ENCODE assay signal across 1 cellular context in genomic region chr18:1002653-1003178, GRCh38.
TF ChIP-seq lines count a peak whose summit lies in the region.

No MANE protein-coding gene starts in this region.

TF ChIP-seq in K562, 482 proteins besides CTCF, POLR2A, EP300 and RAD21 (continued from another document and continues in another):
- peak; percentile 76; the same call in 1 of the 2 replicates for TF ChIP-seq ZKSCAN3 (CRISPR knock-in tag; IDR thresholded peaks at IDR 0.05)
- TF ChIP-seq MEIS2 (IDR thresholded peaks at IDR 0.05; ENCODE audit: partially characterized antibody), result peak; percentile 100
- no peak for TF ChIP-seq ZNF780A (CRISPR knock-in tag; IDR thresholded peaks at IDR 0.05)
- TF ChIP-seq ZNF239 (CRISPR knock-in tag; IDR thresholded peaks at IDR 0.05), result peak; percentile 63
- TF ChIP-seq SMAD2 (IDR thresholded peaks at IDR 0.05; ENCODE audit: low read depth, low read length), result no peak
- peak; percentile 51 to 94; a peak in 3 of 4 replicates for TF ChIP-seq RCOR1 (IDR thresholded peaks at IDR 0.05; ENCODE audit: borderline replicate concordance in 1 of 2, low read depth in 2 of 2, low read length in 2 of 2)
- peak in 1 of 2 experiments; percentile 62; a peak in 2 of 4 replicates for TF ChIP-seq TBL1XR1 (IDR thresholded peaks at IDR 0.05; ENCODE audit: low read length in 2 of 2)
- no peak for TF ChIP-seq TAF9B (IDR thresholded peaks at IDR 0.05; ENCODE audit: partially characterized antibody)
- TF ChIP-seq TEAD1 (CRISPR knock-in tag; IDR thresholded peaks at IDR 0.05), result peak in 1 of 2 experiments; percentile 89; a peak in 2 of 4 replicates
- TF ChIP-seq JUND (IDR thresholded peaks at IDR 0.05; ENCODE audit: borderline replicate concordance, low read depth, low read length), result peak; percentile 96
- peak; percentile 95; the same call in 2 of the 3 replicates for TF ChIP-seq JUND (tag; IDR thresholded peaks at IDR 0.05; ENCODE audit: borderline replicate concordance, low read depth, low read length)
- TF ChIP-seq ARID1B (IDR thresholded peaks at IDR 0.05), result peak; percentile 88
- peak; percentile 22; the same call in 1 of the 2 replicates for TF ChIP-seq PML (IDR thresholded peaks at IDR 0.05; ENCODE audit: low read length)
- 0 out of 2 replicates have a peak, but pooled peaks have one; percentile 55 for TF ChIP-seq ZNF766 (CRISPR knock-in tag; conservative IDR thresholded peaks at IDR 0.05)
- peak; percentile 82 for TF ChIP-seq SMAD3 (CRISPR knock-in tag; conservative IDR thresholded peaks at IDR 0.05)
- TF ChIP-seq ZNF146 (CRISPR knock-in tag; IDR thresholded peaks at IDR 0.05; ENCODE audit: unreplicated experiment), result no peak
- no peak for TF ChIP-seq ATF2 (CRISPR knock-in tag; IDR thresholded peaks at IDR 0.05)
- TF ChIP-seq ZNF232 (CRISPR knock-in tag; IDR thresholded peaks at IDR 0.05), result no peak
- peak; percentile 96 for TF ChIP-seq JUN (IDR thresholded peaks at IDR 0.05; ENCODE audit: borderline replicate concordance, low read depth, low read length)
- no peak for TF ChIP-seq JUN (CRISPR knock-in tag; IDR thresholded peaks at IDR 0.05; ENCODE audit: borderline replicate concordance)
- peak; percentile 93 for TF ChIP-seq NFE2 (IDR thresholded peaks at IDR 0.05; ENCODE audit: low read depth)
- 0 out of 2 replicates have a peak, but pooled peaks have one; percentile 24 for TF ChIP-seq HDAC2 (IDR thresholded peaks at IDR 0.05)
- peak; percentile 25; the same call in 1 of the 2 replicates for TF ChIP-seq RNF2 (IDR thresholded peaks at IDR 0.05)
- TF ChIP-seq TRIM24 (IDR thresholded peaks at IDR 0.05), result peak in 1 of 2 experiments; percentile 54; a peak in 1 of 4 replicates
- 0 out of 4 replicates have a peak, but pooled peaks of 1 of the 2 experiments have one; percentile 30 for TF ChIP-seq ETV6 (IDR thresholded peaks at IDR 0.05; ENCODE audit: borderline replicate concordance in 1 of 2, low read depth in 2 of 2, low read length in 1 of 2)
- TF ChIP-seq ETV6 (CRISPR knock-in tag; IDR thresholded peaks at IDR 0.05; ENCODE audit: borderline replicate concordance), result no peak
- TF ChIP-seq CTBP1 (IDR thresholded peaks at IDR 0.05; ENCODE audit: borderline replicate concordance), result peak; percentile 71; the same call in 1 of the 2 replicates
- no peak for TF ChIP-seq ZNF407 (IDR thresholded peaks at IDR 0.05; ENCODE audit: low read depth)
- TF ChIP-seq NBN (IDR thresholded peaks at IDR 0.05; ENCODE audit: low read depth), result peak; percentile 46; the same call in 1 of the 2 replicates
- peak; percentile 97; the same call in 1 of the 2 replicates for TF ChIP-seq SMARCE1 (IDR thresholded peaks at IDR 0.05)
- TF ChIP-seq DPF2 (IDR thresholded peaks at IDR 0.05), result peak; percentile 88
- TF ChIP-seq FOXJ2 (tag; IDR thresholded peaks at IDR 0.05), result peak; percentile 90
- no peak for TF ChIP-seq NR2C1 (IDR thresholded peaks at IDR 0.05)
- TF ChIP-seq NR2C1 (tag; IDR thresholded peaks at IDR 0.05), result peak; percentile 62; the same call in 1 of the 2 replicates
- TF ChIP-seq BACH1 (tag; IDR thresholded peaks at IDR 0.05), result no peak; the same call in 1 of the 2 replicates
- TF ChIP-seq VEZF1 (CRISPR knock-in tag; IDR thresholded peaks at IDR 0.05), result 0 out of 2 replicates have a peak, but pooled peaks have one; percentile 49
- peak; percentile 43; the same call in 1 of the 2 replicates for TF ChIP-seq RREB1 (CRISPR knock-in tag; IDR thresholded peaks at IDR 0.05)
- TF ChIP-seq FOS (IDR thresholded peaks at IDR 0.05; ENCODE audit: extremely low read depth, insufficient read length), result peak; percentile 25
- TF ChIP-seq CCNT2 (IDR thresholded peaks at IDR 0.05; ENCODE audit: borderline replicate concordance, extremely low read depth, insufficient read length, low read depth, low read length), result peak; percentile 64
- TF ChIP-seq MTA1 (IDR thresholded peaks at IDR 0.05; ENCODE audit: borderline replicate concordance), result peak; percentile 52; the same call in 1 of the 2 replicates
- no peak for TF ChIP-seq YBX1 (IDR thresholded peaks at IDR 0.05)
- peak; percentile 73 for TF ChIP-seq ZKSCAN8 (CRISPR knock-in tag; IDR thresholded peaks at IDR 0.05)
- TF ChIP-seq ZBTB2 (IDR thresholded peaks at IDR 0.05), result no peak
- peak; percentile 86 for TF ChIP-seq ZNF644 (tag; IDR thresholded peaks at IDR 0.05; ENCODE audit: low read depth)
- TF ChIP-seq CBFA2T3 (IDR thresholded peaks at IDR 0.05), result peak; percentile 54
